In genomic region chr9:91341258-91341746, GRCh38 we compare ENCODE assay signal across 16 cellular contexts. TPM values are rescaled to one million over a fixed set of nuclear protein-coding genes. Genes with fewer than 3 reads are reported as not detected.
DNase-seq lines count a peak whose midpoint lies in the region; ATAC-seq, FAIRE-seq and TF ChIP-seq lines count a peak whose summit lies in the region.
"Had no signal": no experiment of that assay in that cellular context is flagged by ENCODE, and none has a peak within 500 bp of the region (broad histone marks: within the 10 kb centered on the region; RNA-seq: fewer than 3 reads in every experiment).

No MANE protein-coding gene starts in this region.

- H3K9me3 Mint-ChIP-seq in activated T-helper 17 cell treated with anti-CD3 and anti-CD28 coated beads, Interleukin-2, amount 50 U/mL, for 72 hours: no peaks in the 10 kb centered on the region

- DNase-seq in A549 (ENCODE audit: low read depth in 1 of 2, low spot score in 1 of 2) (no peak), GM06990 (ENCODE audit: extremely low read depth, insufficient read length) (no peak), NCI-H446 treated with DMSO at 0.1 percent for 48 hours (lab: John Stamatoyannopoulos, UW) (no peak), NCI-H2029 treated with DMSO at 0.1 percent for 48 hours (lab: John Stamatoyannopoulos, UW) (no peak), lower leg skin (ENCODE audit: low spot score in 2 of 2) (no peak)
- no peak for DNase-seq in activated CD4-positive, alpha-beta T cell treated with anti-CD3 and anti-CD28 coated beads, Interleukin-2, amount 50 U/mL, for 4 hours
- DNase-seq: activated gamma-delta T cell treated with Interleukin-2 at 50 U/mL for 16 hours; kidney glomerular epithelial cell; naive thymus-derived CD4-positive, alpha-beta T cell; NCI-H1105 treated with DMSO at 0.1 percent for 48 hours; NCI-H446; PC-9; stimulated activated CD4-positive, alpha-beta T cell treated with anti-CD3 and anti-CD28 coated beads, Interleukin-4, amount 100 ng/mL, for 1 hour had no signal

- TF ChIP-seq POLR2A in A549 (IDR thresholded peaks at IDR 0.05; ENCODE audit: low read length) (no peak), lower leg skin (IDR thresholded peaks at IDR 0.05) (no peak)

- peak overlapping the region; percentile 36 for H3K27ac Mint-ChIP-seq in activated T-helper 17 cell treated with anti-CD3 and anti-CD28 coated beads, Interleukin-2, amount 50 U/mL, for 72 hours

- H3K4me3 ChIP-seq in A549 (no peak overlapping the region), GM06990 (replicated peaks; ENCODE audit: low read depth, low read length) (no peak overlapping the region), lower leg skin (ENCODE audit: low read depth, poor library complexity, severe bottlenecking) (no peak overlapping the region)
- H3K4me3 ChIP-seq: BLaER1 treated with 17β-estradiol and CSF1 and Interleukin-3, amounts not matched to agents 10 nM and 100 nM; PC-9 had no signal

- TF ChIP-seq EP300 in A549 (IDR thresholded peaks at IDR 0.05): no peak

- no peak overlapping the region for H3K4me3 Mint-ChIP-seq in activated T-helper 17 cell treated with anti-CD3 and anti-CD28 coated beads, Interleukin-2, amount 50 U/mL, for 72 hours

- CTCF ChIA-PET in A549 (lab: Yijun Ruan, JAX): interaction anchor here (0.5 to 2.0 kb wide), 5 partner anchors 14 to 358 kb away, joined by 3 to 5 read pairs (median 5); no protein-coding TSS in a partner anchor

- TF ChIP-seq CTCF in A549 (IDR thresholded peaks at IDR 0.05) (no peak), GM06990 (IDR thresholded peaks at IDR 0.05; ENCODE audit: insufficient read depth, low read length, poor library complexity, severe bottlenecking) (peak; percentile 30), lower leg skin (IDR thresholded peaks at IDR 0.05) (no peak)

- peaks cover 30% of the 10 kb centered on the region for H3K4me1 Mint-ChIP-seq in activated T-helper 17 cell treated with anti-CD3 and anti-CD28 coated beads, Interleukin-2, amount 50 U/mL, for 72 hours

- no peaks in the 10 kb centered on the region for H3K4me1 ChIP-seq in A549
- H3K4me1 ChIP-seq: BLaER1 treated with 17β-estradiol and CSF1 and Interleukin-3, amounts not matched to agents 10 nM and 100 nM had no signal

- ATAC-seq in A549: peak in 1 of 2 experiments; percentile 38; a peak in 2 of 6 replicates
- peak; percentile 52 for ATAC-seq in activated T-helper 17 cell treated with anti-CD3 and anti-CD28 coated beads, Interleukin-2, amount 50 U/mL, for 72 hours (replicated peaks)
- ATAC-seq: naive thymus-derived CD4-positive, alpha-beta T cell had no signal

- peaks cover 91% of the 10 kb centered on the region for H3K36me3 Mint-ChIP-seq in activated T-helper 17 cell treated with anti-CD3 and anti-CD28 coated beads, Interleukin-2, amount 50 U/mL, for 72 hours (ENCODE audit: low read depth)

- no peaks in the 10 kb centered on the region for H3K9me3 ChIP-seq in A549

- 95% methylated on average over 3 of the region's 3 CpGs for WGBS in A549 (ENCODE audit: missing lambda C conversion rate)
- 71 to 80% methylated on average over 3 of the region's 3 CpGs for WGBS in lower leg skin, 2 donors

- H3K4me2 ChIP-seq in A549: no peak overlapping the region
- H3K4me2 ChIP-seq: BLaER1 treated with 17β-estradiol and CSF1 and Interleukin-3, amounts not matched to agents 10 nM and 100 nM; PC-9 had no signal

- intact Hi-C loops in lower leg skin (cut with DNase I; ENCODE audit: low total_unique reads): no loop called here

- POLR2A ChIA-PET in A549 (lab: Yijun Ruan, JAX): no interaction called here

- H3K36me3 ChIP-seq in GM06990 (ENCODE audit: control insufficient read depth, insufficient read depth, low read length): no peaks in the 10 kb centered on the region; the same call in 1 of the 2 replicates

- no peak overlapping the region for H3K27ac ChIP-seq in A549
- H3K27ac ChIP-seq: BLaER1 treated with 17β-estradiol and CSF1 and Interleukin-3, amounts not matched to agents 10 nM and 100 nM; PC-9 had no signal

- H3K27me3 Mint-ChIP-seq in activated T-helper 17 cell treated with anti-CD3 and anti-CD28 coated beads, Interleukin-2, amount 50 U/mL, for 72 hours: no peaks in the 10 kb centered on the region
- H3K27me3 Mint-ChIP-seq: naive thymus-derived CD4-positive, alpha-beta T cell had no signal

- FAIRE-seq in A549 (lab: Jason Lieb, UNC) (no peak), islet of Langerhans (lab: Jason Lieb, UNC) (peak; percentile 36)

- H3K27me3 ChIP-seq in GM06990 (replicated peaks; ENCODE audit: control insufficient read depth, insufficient read depth, low read length): no peaks in the 10 kb centered on the region
- H3K27me3 ChIP-seq: BLaER1 treated with 17β-estradiol and CSF1 and Interleukin-3, amounts not matched to agents 10 nM and 100 nM had no signal

- TF ChIP-seq RAD21 in A549 (conservative IDR thresholded peaks at IDR 0.05 in 1 of 2, IDR thresholded peaks at IDR 0.05 in 1 of 2): peak in 1 of 2 experiments; percentile 21; a peak in 1 of 5 replicates

TF ChIP-seq in A549, 52 proteins besides CTCF, POLR2A, EP300 and RAD21:
- no peak for TF ChIP-seq PHF8 (IDR thresholded peaks at IDR 0.05; ENCODE audit: borderline replicate concordance, low read depth)
- 0 out of 3 replicates have a peak, but pooled peaks have one; percentile 11 for TF ChIP-seq SMC3 (IDR thresholded peaks at IDR 0.05)

RNA-seq across cellular contexts. Expression of gene AUH, which starts 20.4 kb away (rescaled TPM):
- polyA plus RNA-seq in A549 (2011; rRNA removed): 12.9 and 15.9 TPM in 2 replicates
- polyA plus RNA-seq in A549 (2012; cell fraction: cytosol; rRNA removed): 6.9 and 7.2 TPM in 2 replicates
- polyA plus RNA-seq in A549 (2012; cell fraction: nucleus; rRNA removed): 3.6 and 5.7 TPM in 2 replicates
- 9.4 to 11.2 TPM (median 11.1 TPM) in 3 replicates for polyA plus RNA-seq in A549 (2017; fragmentation: RNase III; extraction: RNeasy Plus Mini Kit Qiagen cat#74134 plus additional on column Dnase treatment)
- polyA minus RNA-seq in A549 (2011; rRNA and poly(A)+ RNA removed): 3.4 and 4.3 TPM in 2 replicates
- total RNA-seq in activated T-helper 17 cell treated with anti-CD3 and anti-CD28 coated beads, Interleukin-2, amount 50 U/mL, for 72 hours: 10 to 100 TPM; 38.2 to 45.7 TPM
- total RNA-seq in lower leg skin: 10 to 100 TPM; 30.7 to 54.4 (median 32.4) TPM
